Comparison of ENCODE assay signal across 8 cellular contexts in genomic region chr10:113058175-113058961, GRCh38.
A peak's percentile ranks its signal among the peaks of the same experiment; 100 is the strongest.
DNase-seq lines count a peak whose midpoint lies in the region; ATAC-seq, FAIRE-seq and TF ChIP-seq lines count a peak whose summit lies in the region.

No MANE protein-coding gene starts in this region.

- peak in 1 of 2 experiments; percentile 64 for DNase-seq in A549 (ENCODE audit: low read depth in 1 of 2, low spot score in 1 of 2)
- peak; percentile 68 for DNase-seq in NCI-H1092 treated with DMSO at 0.1 percent for 48 hours (lab: John Stamatoyannopoulos, UW)
- no peak for DNase-seq in breast epithelium (ENCODE audit: low spot score in 2 of 2)
- DNase-seq in lower lobe of right lung, result no peak
- DNase-seq in HPDE6-E6E7 (ENCODE audit: extremely low spot score), result no peak
- no peak for DNase-seq in HuH-7.5 (ENCODE audit: low spot score)

- H3K27me3 ChIP-seq in breast epithelium (no peaks in the 10 kb centered on the region), lower lobe of right lung (ENCODE audit: low read depth) (no peaks in the 10 kb centered on the region)

- no peak for TF ChIP-seq RAD21 in A549 (conservative IDR thresholded peaks at IDR 0.05 in 1 of 2, IDR thresholded peaks at IDR 0.05 in 1 of 2)

- H3K4me1 ChIP-seq in A549 (peaks cover 93% of the 10 kb centered on the region), breast epithelium (peaks cover 8 to 31% of the 10 kb centered on the region in 2 donors), lower lobe of right lung (peaks cover 77% of the 10 kb centered on the region)

- peak overlapping the region; percentile 91 for H3K4me2 ChIP-seq in A549

- CTCF ChIA-PET in A549 (lab: Yijun Ruan, JAX), result interaction anchor here (1.2 to 2.2 kb wide), 4 partner anchors 12 to 327 kb away, joined by 4 to 8 read pairs (median 4); no protein-coding TSS in a partner anchor

- WGBS in A549 (ENCODE audit: missing lambda C conversion rate), result 9% methylated on average over 15 of the region's 15 CpGs

- H3K9me3 ChIP-seq in A549 (no peaks in the 10 kb centered on the region), breast epithelium (no peaks in the 10 kb centered on the region), lower lobe of right lung (no peaks in the 10 kb centered on the region)

- H3K27ac ChIP-seq in A549 (peak overlapping the region; percentile 78 to 89), breast epithelium (peak overlapping the region; percentile 87 to 88), lower lobe of right lung (peak overlapping the region; percentile 74)

- H3K4me3 ChIP-seq in A549 (peak overlapping the region; percentile 23; the same call in 2 of the 3 replicates), breast epithelium (peak overlapping the region in 2 of 3 donors; percentile 25 to 56), lower lobe of right lung (no peak overlapping the region)

- no peak for TF ChIP-seq EP300 in A549 (IDR thresholded peaks at IDR 0.05)

- intact Hi-C loops in breast epithelium (cut with DNase I; ENCODE audit: low total_unique reads) (no loop called here), lower lobe of right lung (cut with DNase I) (no loop called here)

- TF ChIP-seq POLR2A in A549 (IDR thresholded peaks at IDR 0.05; ENCODE audit: low read length), result no peak
- TF ChIP-seq POLR2A in breast epithelium (IDR thresholded peaks at IDR 0.05), result no peak

- H3K36me3 ChIP-seq in breast epithelium (no peaks in the 10 kb centered on the region), lower lobe of right lung (no peaks in the 10 kb centered on the region)

- FAIRE-seq in A549 (lab: Jason Lieb, UNC), result no peak

- TF ChIP-seq CTCF in A549 (IDR thresholded peaks at IDR 0.05), result no peak
- TF ChIP-seq CTCF in breast epithelium (IDR thresholded peaks at IDR 0.05), result no peak
- no peak for TF ChIP-seq CTCF in lower lobe of right lung (IDR thresholded peaks at IDR 0.05)

- ATAC-seq in A549, result peak; percentile 75 to 77
- ATAC-seq in lower lobe of right lung, result peak; percentile 49 to 52
- ATAC-seq in HG03135 (IDR thresholded peaks at IDR 0.05; ENCODE audit: unreplicated experiment), result no peak
- ATAC-seq in GM21526 (IDR thresholded peaks at IDR 0.05; ENCODE audit: low FRiP score, unreplicated experiment), result no peak

- POLR2A ChIA-PET in A549 (lab: Yijun Ruan, JAX), result interaction anchor here (3.7 kb wide), 1 partner anchor 16 kb away, joined by 40 read pairs; no protein-coding TSS in a partner anchor

TF ChIP-seq in A549, 52 proteins besides CTCF, POLR2A, EP300 and RAD21:
- TF ChIP-seq E2F6 (IDR thresholded peaks at IDR 0.05; ENCODE audit: borderline replicate concordance, low read depth) (0 out of 2 replicates have a peak, but pooled peaks have one; percentile 49), CEBPB (IDR thresholded peaks at IDR 0.05) (peak; percentile 44 to 86; a peak in 2 of 4 replicates), RNF2 (IDR thresholded peaks at IDR 0.05; ENCODE audit: borderline replicate concordance, low read depth) (no peak), REST (IDR thresholded peaks at IDR 0.05) (no peak), NR3C1 (IDR thresholded peaks at IDR 0.05) (no peak), NPAS2 (CRISPR knock-in tag; IDR thresholded peaks at IDR 0.05; ENCODE audit: borderline replicate concordance) (no peak), MAX (IDR thresholded peaks at IDR 0.05) (peak; percentile 75), SMC3 (IDR thresholded peaks at IDR 0.05) (0 out of 3 replicates have a peak, but pooled peaks have one; percentile 4), MYC (IDR thresholded peaks at IDR 0.05; ENCODE audit: borderline replicate concordance, low read length) (no peak), PBX3 (IDR thresholded peaks at IDR 0.05) (no peak)

Comparison
In these comparisons a context has a peak if more than half of its experiments do, and no peak if none do; other contexts are left out.
1. ATAC-seq: peak in A549 (2 of 2) and lower lobe of right lung (2 of 2); none in HG03135 (single experiment) and GM21526 (single experiment).
2. Peak in every context shown above with its lines, with median percentiles within 50 percentile points of each other: H3K27ac ChIP-seq.